ENCODE assay signal across 1 cellular context in genomic region chr3:46089237-46090011, GRCh38.
TF ChIP-seq lines count a peak whose summit lies in the region.

No MANE protein-coding gene starts in this region.

TF ChIP-seq in GM12878, 131 proteins besides CTCF, POLR2A, EP300 and RAD21 (continued from another document and continues in another):
- no peak for TF ChIP-seq ZBTB4 (CRISPR knock-in tag; IDR thresholded peaks at IDR 0.05)
- TF ChIP-seq FOXM1 (IDR thresholded peaks at IDR 0.05; ENCODE audit: low read depth, low read length), result no peak; the same call in 1 of the 2 replicates
- no peak for TF ChIP-seq PRDM15 (CRISPR knock-in tag; IDR thresholded peaks at IDR 0.05)
- TF ChIP-seq SREBF1 (IDR thresholded peaks at IDR 0.05; ENCODE audit: low read length), result 0 out of 2 replicates have a peak, but pooled peaks have one; percentile 31
- TF ChIP-seq FOXK2 (IDR thresholded peaks at IDR 0.05), result no peak
- no peak for TF ChIP-seq WRNIP1 (IDR thresholded peaks at IDR 0.05; ENCODE audit: borderline replicate concordance, low read depth, low read length)
- no peak for TF ChIP-seq ZNF622 (IDR thresholded peaks at IDR 0.05)
- peak; percentile 61 for TF ChIP-seq ATF7 (IDR thresholded peaks at IDR 0.05; ENCODE audit: low read depth)
- no peak for TF ChIP-seq POLR2AphosphoS2 (IDR thresholded peaks at IDR 0.05; ENCODE audit: low read depth, low read length)
- TF ChIP-seq SMC3 (IDR thresholded peaks at IDR 0.05; ENCODE audit: borderline replicate concordance, low read length), result peak; percentile 11; the same call in 1 of the 2 replicates
- no peak for TF ChIP-seq SMAD5 (IDR thresholded peaks at IDR 0.05; ENCODE audit: low read depth)
- TF ChIP-seq TAF1 (IDR thresholded peaks at IDR 0.05; ENCODE audit: borderline replicate concordance, low read depth, low read length), result no peak
- peak; percentile 86 for TF ChIP-seq JUNB (IDR thresholded peaks at IDR 0.05)
- TF ChIP-seq NBN (IDR thresholded peaks at IDR 0.05), result no peak
- TF ChIP-seq ZBTB33 (IDR thresholded peaks at IDR 0.05), result no peak
- TF ChIP-seq ZNF592 (IDR thresholded peaks at IDR 0.05), result no peak
- peak; percentile 49; the same call in 1 of the 2 replicates for TF ChIP-seq REST (IDR thresholded peaks at IDR 0.05; ENCODE audit: low read depth, low read length)
- no peak; the same call in 1 of the 2 replicates for TF ChIP-seq USF2 (IDR thresholded peaks at IDR 0.05; ENCODE audit: borderline replicate concordance, low read depth, low read length)
- no peak for TF ChIP-seq TCF7 (IDR thresholded peaks at IDR 0.05; ENCODE audit: borderline replicate concordance)
- TF ChIP-seq STAT3 (IDR thresholded peaks at IDR 0.05; ENCODE audit: low read depth, low read length), result no peak
- 0 out of 2 replicates have a peak, but pooled peaks have one; percentile 42 for TF ChIP-seq HDGF (IDR thresholded peaks at IDR 0.05)
- no peak for TF ChIP-seq CHD1 (IDR thresholded peaks at IDR 0.05; ENCODE audit: low read depth, low read length)
- peak; percentile 89; the same call in 1 of the 2 replicates for TF ChIP-seq PAX5 (IDR thresholded peaks at IDR 0.05; ENCODE audit: borderline replicate concordance, low read depth, low read length)
- TF ChIP-seq CREM (IDR thresholded peaks at IDR 0.05; ENCODE audit: low read depth), result peak; percentile 81
- no peak for TF ChIP-seq BRCA1 (IDR thresholded peaks at IDR 0.05; ENCODE audit: low read depth, low read length)
- no peak for TF ChIP-seq ZZZ3 (IDR thresholded peaks at IDR 0.05; ENCODE audit: control insufficient read depth, insufficient read length, low read depth)
- TF ChIP-seq NFYA (IDR thresholded peaks at IDR 0.05; ENCODE audit: borderline replicate concordance, low read depth, low read length), result no peak
- TF ChIP-seq SIN3A (IDR thresholded peaks at IDR 0.05; ENCODE audit: low read depth, low read length), result no peak
- no peak for TF ChIP-seq PBX3 (IDR thresholded peaks at IDR 0.05; ENCODE audit: insufficient replicate concordance, low read depth, low read length)
- TF ChIP-seq ASH2L (IDR thresholded peaks at IDR 0.05; ENCODE audit: borderline replicate concordance, low read depth), result no peak
- TF ChIP-seq ZBTB11 (CRISPR knock-in tag; IDR thresholded peaks at IDR 0.05), result no peak
- 0 out of 2 replicates have a peak, but pooled peaks have one; percentile 30 for TF ChIP-seq RCOR1 (conservative IDR thresholded peaks at IDR 0.05; ENCODE audit: low read depth, low read length)
- TF ChIP-seq POLR2AphosphoS5 (IDR thresholded peaks at IDR 0.05; ENCODE audit: low read length), result no peak
- TF ChIP-seq FOS (IDR thresholded peaks at IDR 0.05; ENCODE audit: borderline replicate concordance, extremely low read depth, insufficient read length), result no peak
- TF ChIP-seq SUPT20H (IDR thresholded peaks at IDR 0.05; ENCODE audit: borderline replicate concordance, control insufficient read depth, low read depth, low read length), result no peak
- TF ChIP-seq NR2C1 (IDR thresholded peaks at IDR 0.05), result no peak
